22 cellular contexts compared by ENCODE assay signal in genomic region chr5:160743027-160743426, GRCh38.
DNase-seq lines count a peak whose midpoint lies in the region; ATAC-seq, FAIRE-seq and TF ChIP-seq lines count a peak whose summit lies in the region.
"Had no signal": no experiment of that assay in that cellular context is flagged by ENCODE, and none has a peak within 500 bp of the region (broad histone marks: within the 10 kb centered on the region; RNA-seq: fewer than 3 reads in every experiment).

No MANE protein-coding gene starts in this region.

- H3K4me3 ChIP-seq in GM12878: no peak overlapping the region
- H3K4me3 ChIP-seq: colonic mucosa, ovary, PC-9, SK-N-MC, tibial artery had no signal

- no peaks in the 10 kb centered on the region; the same call in 2 of the 3 replicates for H3K9me3 ChIP-seq in GM12878 (replicated peaks; ENCODE audit: control insufficient read depth, insufficient read depth, low read length)
- H3K9me3 ChIP-seq: colonic mucosa, ovary, tibial artery had no signal

- no peak for TF ChIP-seq EP300 in GM12878 (IDR thresholded peaks at IDR 0.05; ENCODE audit: borderline replicate concordance in 1 of 2, control insufficient read depth in 1 of 2, low read depth in 2 of 2, low read length in 2 of 2)

- TF ChIP-seq RAD21 in GM12878 (IDR thresholded peaks at IDR 0.05; ENCODE audit: insufficient read depth, low read depth, low read length): no peak

- CTCF ChIA-PET in GM12878 (lab: Yijun Ruan, JAX): interaction anchor here (0.6 to 1.4 kb wide), 3 partner anchors 24 to 1219 kb away, joined by 3 to 4 read pairs (median 3); no protein-coding TSS in a partner anchor

- no peaks in the 10 kb centered on the region for H4K20me1 ChIP-seq in GM12878 (ENCODE audit: control insufficient read depth, insufficient read depth)

- POLR2A ChIA-PET in GM12878 (lab: Charles Lee): no interaction called here

- no TSS peak for BruUV-seq in GM12878 (replicated peaks; lab: Mats Ljungman, UMichigan)

- no peaks in the 10 kb centered on the region for H3K27me3 ChIP-seq in GM12878 (replicated peaks in 1 of 2; ENCODE audit: control insufficient read depth in 2 of 2, insufficient read depth in 2 of 2, low read length in 1 of 2)
- H3K27me3 ChIP-seq: colonic mucosa, ovary, tibial artery had no signal

- no peak for TF ChIP-seq POLR2A in GM12878 (IDR thresholded peaks at IDR 0.05; ENCODE audit: low read depth, low read length)

- no peak overlapping the region for H3K9ac ChIP-seq in GM12878 (ENCODE audit: control insufficient read depth, insufficient read depth, low read length)

- intact Hi-C loops in GM12878 (cut with micrococcal nuclease; ENCODE audit: unreplicated experiment): no loop called here

- FAIRE-seq in GM12878 (lab: Jason Lieb, UNC): peak; percentile 41
- FAIRE-seq: astrocyte had no signal

- TF ChIP-seq CTCF in GM12878 (IDR thresholded peaks at IDR 0.05 in 2 of 3, conservative IDR thresholded peaks at IDR 0.05 in 1 of 3; ENCODE audit: control insufficient read depth in 2 of 3, extremely low read depth in 1 of 3, insufficient read depth in 1 of 3, low read depth in 3 of 3, low read length in 3 of 3): no peak

- DNase-seq in GM12878 (ENCODE audit: low read depth, low spot score): peak; percentile 43
- DNase-seq in SK-N-DZ (ENCODE audit: low spot score): no peak
- DNase-seq in G401 (ENCODE audit: low spot score): no peak
- no peak for DNase-seq in activated T-cell treated with anti-CD3 and anti-CD28 coated beads, Interleukin-2, amount 50 U/mL, for 48 hours
- no peak for DNase-seq in KBM-7
- DNase-seq: activated CD4-positive, alpha-beta T cell treated with anti-CD3 and anti-CD28 coated beads for 48 hours; activated naive CD4-positive, alpha-beta T cell treated with anti-CD3 and anti-CD28 coated beads, Interleukin-2, amount 10 ng/mL, durations not matched to agents 7 days and 5 days; activated T-cell treated with anti-CD3 and anti-CD28 coated beads for 4 hours; colonic mucosa; foreskin fibroblast; HCEC 1CT; NCI-H2081 treated with DMSO at 0.1 percent for 48 hours; NCI-H69; ovary; PC-9; T1000; tibial artery had no signal

- RAD21 ChIA-PET in GM12878 (lab: Charles Lee; ENCODE audit: unreplicated experiment): interaction anchor here (0.9 to 1.7 kb wide), 2 partner anchors 104 to 362 kb away, joined by 3 to 4 read pairs; no protein-coding TSS in a partner anchor

- H3K36me3 ChIP-seq in GM12878 (ENCODE audit: control insufficient read depth in 2 of 2, insufficient read depth in 2 of 2, low read length in 1 of 2): no peaks in the 10 kb centered on the region
- H3K36me3 ChIP-seq: colonic mucosa, ovary, tibial artery had no signal

- ATAC-seq in GM18868 (IDR thresholded peaks at IDR 0.05; ENCODE audit: unreplicated experiment) (peak; percentile 85), GM21529 (IDR thresholded peaks at IDR 0.05; ENCODE audit: unreplicated experiment) (peak; percentile 88), HG03066 (IDR thresholded peaks at IDR 0.05; ENCODE audit: low read depth, unreplicated experiment) (peak; percentile 85), GM12878 (peak; percentile 64)

- WGBS in GM12878 (ENCODE audit: insufficient coverage, insufficient replicate concordance, low lambda C conversion rate, missing lambda C conversion rate): 5% methylated on average over 3 of the region's 3 CpGs

- SMC1A ChIA-PET in GM12878 (lab: Charles Lee; ENCODE audit: uncharacterized antibody, unreplicated experiment): no interaction called here

- H3K4me2 ChIP-seq in GM12878 (ENCODE audit: control insufficient read depth, insufficient read depth): peak overlapping the region; percentile 2; the same call in 1 of the 2 replicates
- H3K4me2 ChIP-seq: PC-9 had no signal

- in situ Hi-C loops in GM12878 (cut with MboI): no loop called here
- in situ Hi-C loops in G401 (cut with HindIII; ENCODE audit: low sequenced_read_pairs): no loop called here
- in situ Hi-C loops in KBM-7 (cut with MboI; ENCODE audit: low pct_unique_long_range_greater_than_20kb, low sequenced_read_pairs): no loop called here

- H3K27ac ChIP-seq in GM12878 (ENCODE audit: control insufficient read depth, insufficient read depth): no peak overlapping the region
- H3K27ac ChIP-seq: colonic mucosa, ovary, PC-9, SK-N-MC, tibial artery had no signal

- H3K4me1 ChIP-seq in GM12878 (ENCODE audit: control insufficient read depth, insufficient read depth, low read length): peaks cover under 1% of the 10 kb centered on the region; the same call in 1 of the 2 replicates
- H3K4me1 ChIP-seq: colonic mucosa, tibial artery had no signal

- no peaks in the 10 kb centered on the region for H3K79me2 ChIP-seq in GM12878 (ENCODE audit: control insufficient read depth, insufficient read depth, low read length)

- no peak overlapping the region for H2AFZ ChIP-seq in GM12878 (ENCODE audit: control insufficient read depth, low read depth, low read length)
- H2AFZ ChIP-seq: PC-9 had no signal

TF ChIP-seq in GM12878, 131 proteins besides CTCF, POLR2A, EP300 and RAD21:
- TF ChIP-seq RUNX3 (IDR thresholded peaks at IDR 0.05; ENCODE audit: low read length) (peak; percentile 40), SP1 (IDR thresholded peaks at IDR 0.05; ENCODE audit: low read depth, low read length) (no peak), PAX5 (IDR thresholded peaks at IDR 0.05; ENCODE audit: borderline replicate concordance, low read depth, low read length) (peak; percentile 62; the same call in 1 of the 2 replicates), IKZF2 (IDR thresholded peaks at IDR 0.05) (0 out of 4 replicates have a peak, but pooled peaks of 1 of the 2 experiments have one; percentile 18)
- TF ChIP-seq, protein P1, sequence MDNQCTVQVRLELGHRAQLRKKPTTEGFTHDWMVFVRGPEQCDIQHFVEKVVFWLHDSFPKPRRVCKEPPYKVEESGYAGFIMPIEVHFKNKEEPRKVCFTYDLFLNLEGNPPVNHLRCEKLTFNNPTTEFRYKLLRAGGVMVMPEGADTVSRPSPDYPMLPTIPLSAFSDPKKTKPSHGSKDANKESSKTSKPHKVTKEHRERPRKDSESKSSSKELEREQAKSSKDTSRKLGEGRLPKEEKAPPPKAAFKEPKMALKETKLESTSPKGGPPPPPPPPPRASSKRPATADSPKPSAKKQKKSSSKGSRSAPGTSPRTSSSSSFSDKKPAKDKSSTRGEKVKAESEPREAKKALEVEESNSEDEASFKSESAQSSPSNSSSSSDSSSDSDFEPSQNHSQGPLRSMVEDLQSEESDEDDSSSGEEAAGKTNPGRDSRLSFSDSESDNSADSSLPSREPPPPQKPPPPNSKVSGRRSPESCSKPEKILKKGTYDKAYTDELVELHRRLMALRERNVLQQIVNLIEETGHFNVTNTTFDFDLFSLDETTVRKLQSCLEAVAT (IDR thresholded peaks at IDR 0.05): no peak
TF ChIP-seq in GM12878: peak in this region for 3.
